8 cellular contexts compared by ENCODE assay signal in genomic region chr7:76020031-76020714, GRCh38. TPM values are rescaled to one million over a fixed set of nuclear protein-coding genes. Genes with fewer than 3 reads are reported as not detected.
DNase-seq lines count a peak whose midpoint lies in the region; ATAC-seq, FAIRE-seq and TF ChIP-seq lines count a peak whose summit lies in the region.

No MANE protein-coding gene starts in this region.

- no peak for ATAC-seq in HG02763 (IDR thresholded peaks at IDR 0.05; ENCODE audit: unreplicated experiment)

- no peak overlapping the region for H3K27ac ChIP-seq in dorsolateral prefrontal cortex

- TF ChIP-seq CTCF in AG04449 (IDR thresholded peaks at IDR 0.05; ENCODE audit: insufficient read depth, low read length, missing control alignments) (peak; percentile 84), dorsolateral prefrontal cortex (IDR thresholded peaks at IDR 0.05 in 54 of 56, conservative IDR thresholded peaks at IDR 0.05 in 2 of 56; ENCODE audit: low read depth in 1 of 56, partially characterized antibody in 56 of 56) (peak; percentile 82 to 97 (median 91))

- FAIRE-seq in GM18507 (lab: Jason Lieb, UNC): peak; percentile 58

- CTCF ChIA-PET in AG04449 (lab: Yijun Ruan, JAX): interaction anchor here (0.6 to 7.5 kb wide), 41 partner anchors 9 to 269 kb away, joined by 3 to 229 read pairs (median 5); partner anchors contain the start of genes CCL26 and RHBDD2

- intact Hi-C loops in dorsolateral prefrontal cortex (cut with DNase I): loop anchor here in 1 of 2 donors (5.0 kb wide), 1 partner anchor 153 kb away; no protein-coding TSS in a partner anchor

- no peaks in the 10 kb centered on the region for H3K27me3 ChIP-seq in dorsolateral prefrontal cortex

- POLR2A ChIA-PET in AG04449 (lab: Yijun Ruan, JAX): interaction anchor here (0.5 to 1.6 kb wide), 8 partner anchors 17 to 281 kb away, joined by 3 to 5 read pairs (median 3); partner anchors contain the start of gene TMEM120A

- DNase-seq in AG04449 (ENCODE audit: low read depth, low spot score): no peak
- peak; percentile 49 for DNase-seq in GM18507 (ENCODE audit: extremely low spot score, insufficient read length, low read depth)
- DNase-seq in NCI-H2171 treated with DMSO at 0.1 percent for 48 hours (lab: John Stamatoyannopoulos, UW): peak; percentile 43
- peak; percentile 55 to 58 for DNase-seq in activated CD4-positive, alpha-beta T cell treated with anti-CD3 and anti-CD28 coated beads, Interleukin-2, amount 50 U/mL, for 24 hours (ENCODE audit: low read depth in 1 of 2, low spot score in 1 of 2)
- DNase-seq in dorsolateral prefrontal cortex: peak; percentile 56 to 81 (median 70)
- DNase-seq in lung microvascular endothelial cell (ENCODE audit: low read depth in 2 of 2): peak; percentile 76 to 88
- peak; percentile 46 for DNase-seq in stimulated activated CD8-positive, alpha-beta memory T cell treated with anti-CD3 and anti-CD28 coated beads, Interleukin-15, amount 100 ng/mL, for 1 hour (ENCODE audit: low read depth)

- H3K4me3 ChIP-seq in AG04449 (ENCODE audit: low read depth, low read length) (no peak overlapping the region), dorsolateral prefrontal cortex (no peak overlapping the region)

RNA-seq across cellular contexts. Expression of gene TMEM120A, which starts 25.8 kb away (rescaled TPM):
- total RNA-seq in dorsolateral prefrontal cortex (10 to 100 TPM; 32.6 to 87.9 (median 49.5) TPM), lung microvascular endothelial cell (56.4 and 197 TPM in 2 replicates)

RNA-seq across cellular contexts. Expression of gene STYXL1, which starts 27.6 kb away (rescaled TPM):
- 10 to 100 TPM; 16.2 to 49.4 (median 30.6) TPM for total RNA-seq in dorsolateral prefrontal cortex
- total RNA-seq in lung microvascular endothelial cell: 20.7 and 33.9 TPM in 2 replicates

RNA-seq across cellular contexts. Expression of gene MDH2, which starts 27.7 kb away (rescaled TPM):
- total RNA-seq in dorsolateral prefrontal cortex (100 to 1,000 TPM in 118 of 120 experiments, 10 to 100 TPM in 2; 88.3 to 247 (median 161) TPM), lung microvascular endothelial cell (29.8 and 35.3 TPM in 2 replicates)
